ENCODE assay signal across 1 cellular context in the genomic region with DNA sequence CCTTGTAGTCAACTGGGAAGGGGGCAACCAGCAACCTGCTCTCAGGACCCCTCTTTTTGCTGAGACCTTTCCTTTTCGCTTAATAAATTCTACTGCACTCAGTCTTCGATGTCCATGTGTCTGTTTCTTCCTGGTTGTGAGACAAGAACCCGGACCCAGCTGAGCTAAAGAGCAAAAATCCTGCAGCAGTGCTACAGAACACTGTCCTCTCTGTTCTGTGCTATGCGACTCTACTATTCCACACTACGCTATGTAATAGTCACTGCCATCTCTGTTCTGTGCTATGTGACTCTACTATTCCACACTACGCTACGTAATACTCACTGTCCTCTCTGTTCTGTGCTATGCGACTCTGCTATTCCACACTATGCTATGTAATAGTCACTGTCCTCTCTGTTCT.
TF ChIP-seq lines count a peak whose summit lies in the region.

No MANE protein-coding gene starts in this region.

TF ChIP-seq in IMR-90, 13 proteins besides CTCF, POLR2A, EP300 and RAD21 (continued from another document):
- TF ChIP-seq, protein P1, sequence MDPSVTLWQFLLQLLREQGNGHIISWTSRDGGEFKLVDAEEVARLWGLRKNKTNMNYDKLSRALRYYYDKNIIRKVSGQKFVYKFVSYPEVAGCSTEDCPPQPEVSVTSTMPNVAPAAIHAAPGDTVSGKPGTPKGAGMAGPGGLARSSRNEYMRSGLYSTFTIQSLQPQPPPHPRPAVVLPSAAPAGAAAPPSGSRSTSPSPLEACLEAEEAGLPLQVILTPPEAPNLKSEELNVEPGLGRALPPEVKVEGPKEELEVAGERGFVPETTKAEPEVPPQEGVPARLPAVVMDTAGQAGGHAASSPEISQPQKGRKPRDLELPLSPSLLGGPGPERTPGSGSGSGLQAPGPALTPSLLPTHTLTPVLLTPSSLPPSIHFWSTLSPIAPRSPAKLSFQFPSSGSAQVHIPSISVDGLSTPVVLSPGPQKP (IDR thresholded peaks at IDR 0.05; ENCODE audit: borderline replicate concordance, low read depth, low read length), result no peak
- TF ChIP-seq MXI1 (IDR thresholded peaks at IDR 0.05; ENCODE audit: borderline replicate concordance, low read depth, low read length) (no peak), CHD1 (IDR thresholded peaks at IDR 0.05; ENCODE audit: low read depth, low read length) (no peak), NFE2L2 (IDR thresholded peaks at IDR 0.05; ENCODE audit: low read depth, low read length) (no peak), SMC3 (IDR thresholded peaks at IDR 0.05; ENCODE audit: low read depth, low read length) (no peak), USF2 (IDR thresholded peaks at IDR 0.05; ENCODE audit: low read depth, low read length) (no peak), BHLHE40 (IDR thresholded peaks at IDR 0.05; ENCODE audit: low read depth, low read length) (no peak)
